Comparison of ENCODE assay signal across 22 cellular contexts in genomic region chr3:138394156-138394555, GRCh38. TPM values are rescaled to one million over a fixed set of nuclear protein-coding genes. Genes with fewer than 3 reads are reported as not detected.
"Had no signal": no experiment of that assay in that cellular context is flagged by ENCODE, and none has a peak within 500 bp of the region (broad histone marks: within the 10 kb centered on the region; RNA-seq: fewer than 3 reads in every experiment).

No MANE protein-coding gene starts in this region.

- H3K9me3 ChIP-seq: lower lobe of right lung, ovary, right atrium auricular region, tibial nerve, uterus had no signal

- H3K36me3 ChIP-seq: ovary, uterus had no signal

- H3K79me2 ChIP-seq: hepatocyte had no signal

- DNase-seq: islet precursor cell; lower lobe of right lung; mammary epithelial cell; mesenchymal stem cell; naive B cell; ovary; stimulated activated CD4-positive, alpha-beta T cell treated with anti-CD3 and anti-CD28 coated beads, Interleukin-12 subunit alpha, Interleukin-12 subunit beta, amount 100 ng/mL, for 4 hours; stimulated activated CD4-positive, alpha-beta T cell treated with anti-CD3 and anti-CD28 coated beads, Interleukin-15, amount 100 ng/mL, for 24 hours; stimulated activated CD4-positive, alpha-beta T cell treated with anti-CD3 and anti-CD28 coated beads, Interleukin-2, amount 100 ng/mL, for 24 hours; stimulated activated CD4-positive, alpha-beta T cell treated with anti-CD3 and anti-CD28 coated beads, Interleukin-4, amount 100 ng/mL, for 1 hour; stimulated activated naive CD4-positive, alpha-beta T cell; substantia nigra; uterus had no signal

- H3K4me2 ChIP-seq: hepatocyte had no signal

- H3K4me1 ChIP-seq: lower lobe of right lung had no signal

- H2AFZ ChIP-seq: hepatocyte had no signal

- ATAC-seq: left lobe of liver; lower lobe of right lung; natural killer cell treated with Interleukin-12 subunit alpha and Interleukin-12 subunit beta and Interleukin-15 and Interleukin-18, amount 100 ng/mL, for 72 hours; sciatic nerve; stimulated activated effector memory CD8-positive, alpha-beta T cell treated with anti-CD3 and anti-CD28 coated beads, Interleukin-12 subunit alpha, Interleukin-12 subunit beta, amount 100 ng/mL, for 72 hours had no signal

- H3K27ac ChIP-seq: hepatocyte, lower lobe of right lung, ovary, skin epidermis, uterus had no signal

- H3K4me3 ChIP-seq: hepatocyte, lower lobe of right lung, ovary, right atrium auricular region, skin epidermis, tibial nerve, uterus had no signal

- H3K27me3 ChIP-seq: hepatocyte, ovary, right atrium auricular region, tibial nerve, uterus had no signal

RNA-seq across cellular contexts. Expression of gene ESYT3, which starts 40.3 kb away (rescaled TPM):
- total RNA-seq: natural killer cell treated with Interleukin-12 subunit alpha and Interleukin-12 subunit beta and Interleukin-15 and Interleukin-18, amount 100 ng/mL, for 72 hours; pulmonary artery endothelial cell had no signal
